ENCODE assay signal across 1 cellular context in the genomic region with DNA sequence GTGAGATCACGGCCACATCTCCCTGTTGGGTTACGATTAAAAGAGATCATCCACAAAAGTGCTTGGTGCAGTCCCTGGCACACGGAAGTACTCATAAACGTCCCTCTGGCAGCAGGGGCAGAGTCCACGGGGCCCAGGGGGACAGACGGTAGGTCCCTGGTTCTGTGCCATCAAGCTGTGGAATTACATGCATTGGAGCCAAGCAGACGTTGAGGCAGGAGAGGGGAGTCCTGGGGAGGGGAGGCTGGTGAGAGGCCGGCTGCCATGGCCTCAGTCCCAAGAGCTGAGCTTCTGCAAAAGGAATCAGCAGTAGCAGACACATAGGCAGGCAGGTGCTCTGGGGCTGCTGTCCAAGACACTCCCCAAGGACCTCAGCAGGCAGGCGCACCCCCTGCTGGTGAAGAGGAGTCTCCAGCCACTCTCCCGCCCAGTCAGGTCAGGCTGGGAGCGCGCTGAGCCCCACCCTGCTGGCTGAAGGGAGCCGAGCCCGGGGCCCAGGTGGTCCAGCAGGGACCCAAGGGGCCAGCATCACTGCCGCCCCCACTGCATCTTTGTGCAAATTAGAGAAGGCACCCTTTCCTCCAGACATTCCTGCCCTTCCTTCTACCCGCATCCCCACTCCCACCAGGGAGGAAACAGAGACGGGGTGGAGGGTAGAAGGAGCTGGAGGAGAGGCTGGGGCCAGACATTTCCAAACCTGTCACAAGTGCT.
A peak's percentile ranks its signal among the peaks of the same experiment; 100 is the strongest.
TF ChIP-seq lines count a peak whose summit lies in the region.

No MANE protein-coding gene starts in this region.

TF ChIP-seq in HepG2, 621 proteins besides CTCF, POLR2A, EP300 and RAD21 (continued from another document and continues in another):
- TF ChIP-seq, protein P1, sequence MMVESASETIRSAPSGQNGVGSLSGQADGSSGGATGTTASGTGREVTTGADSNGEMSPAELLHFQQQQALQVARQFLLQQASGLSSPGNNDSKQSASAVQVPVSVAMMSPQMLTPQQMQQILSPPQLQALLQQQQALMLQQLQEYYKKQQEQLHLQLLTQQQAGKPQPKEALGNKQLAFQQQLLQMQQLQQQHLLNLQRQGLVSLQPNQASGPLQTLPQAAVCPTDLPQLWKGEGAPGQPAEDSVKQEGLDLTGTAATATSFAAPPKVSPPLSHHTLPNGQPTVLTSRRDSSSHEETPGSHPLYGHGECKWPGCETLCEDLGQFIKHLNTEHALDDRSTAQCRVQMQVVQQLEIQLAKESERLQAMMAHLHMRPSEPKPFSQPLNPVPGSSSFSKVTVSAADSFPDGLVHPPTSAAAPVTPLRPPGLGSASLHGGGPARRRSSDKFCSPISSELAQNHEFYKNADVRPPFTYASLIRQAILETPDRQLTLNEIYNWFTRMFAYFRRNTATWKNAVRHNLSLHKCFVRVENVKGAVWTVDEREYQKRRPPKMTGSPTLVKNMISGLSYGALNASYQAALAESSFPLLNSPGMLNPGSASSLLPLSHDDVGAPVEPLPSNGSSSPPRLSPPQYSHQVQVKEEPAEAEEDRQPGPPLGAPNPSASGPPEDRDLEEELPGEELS (CRISPR knock-in tag; IDR thresholded peaks at IDR 0.05), result 0 out of 2 replicates have a peak, but pooled peaks have one; percentile 22
- peak; percentile 67; the same call in 1 of the 2 replicates for TF ChIP-seq HOXA3 (CRISPR knock-in tag; IDR thresholded peaks at IDR 0.05)
- TF ChIP-seq ELF3 (CRISPR knock-in tag; IDR thresholded peaks at IDR 0.05), result peak; percentile 96
- no peak for TF ChIP-seq PAX8 (CRISPR knock-in tag; IDR thresholded peaks at IDR 0.05; ENCODE audit: borderline replicate concordance)
- TF ChIP-seq, protein P2, sequence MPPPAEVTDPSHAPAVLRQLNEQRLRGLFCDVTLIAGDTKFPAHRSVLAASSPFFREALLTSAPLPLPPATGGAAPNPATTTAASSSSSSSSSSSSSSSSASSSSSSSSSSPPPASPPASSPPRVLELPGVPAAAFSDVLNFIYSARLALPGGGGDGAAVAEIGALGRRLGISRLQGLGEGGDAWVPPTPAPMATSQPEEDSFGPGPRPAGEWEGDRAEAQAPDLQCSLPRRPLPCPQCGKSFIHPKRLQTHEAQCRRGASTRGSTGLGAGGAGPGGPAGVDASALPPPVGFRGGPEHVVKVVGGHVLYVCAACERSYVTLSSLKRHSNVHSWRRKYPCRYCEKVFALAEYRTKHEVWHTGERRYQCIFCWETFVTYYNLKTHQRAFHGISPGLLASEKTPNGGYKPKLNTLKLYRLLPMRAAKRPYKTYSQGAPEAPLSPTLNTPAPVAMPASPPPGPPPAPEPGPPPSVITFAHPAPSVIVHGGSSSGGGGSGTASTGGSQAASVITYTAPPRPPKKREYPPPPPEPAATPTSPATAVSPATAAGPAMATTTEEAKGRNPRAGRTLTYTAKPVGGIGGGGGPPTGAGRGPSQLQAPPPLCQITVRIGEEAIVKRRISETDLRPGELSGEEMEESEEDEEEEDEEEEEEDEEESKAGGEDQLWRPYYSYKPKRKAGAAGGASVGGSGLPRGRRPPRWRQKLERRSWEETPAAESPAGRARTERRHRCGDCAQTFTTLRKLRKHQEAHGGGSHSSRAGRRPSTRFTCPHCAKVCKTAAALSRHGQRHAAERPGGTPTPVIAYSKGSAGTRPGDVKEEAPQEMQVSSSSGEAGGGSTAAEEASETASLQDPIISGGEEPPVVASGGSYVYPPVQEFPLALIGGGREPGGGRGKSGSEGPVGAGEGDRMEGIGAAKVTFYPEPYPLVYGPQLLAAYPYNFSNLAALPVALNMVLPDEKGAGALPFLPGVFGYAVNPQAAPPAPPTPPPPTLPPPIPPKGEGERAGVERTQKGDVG (CRISPR knock-in tag; IDR thresholded peaks at IDR 0.05; ENCODE audit: borderline replicate concordance), result peak; percentile 70
- no peak for TF ChIP-seq ZNF558 (CRISPR knock-in tag; IDR thresholded peaks at IDR 0.05; ENCODE audit: borderline replicate concordance)
- TF ChIP-seq, protein P3, sequence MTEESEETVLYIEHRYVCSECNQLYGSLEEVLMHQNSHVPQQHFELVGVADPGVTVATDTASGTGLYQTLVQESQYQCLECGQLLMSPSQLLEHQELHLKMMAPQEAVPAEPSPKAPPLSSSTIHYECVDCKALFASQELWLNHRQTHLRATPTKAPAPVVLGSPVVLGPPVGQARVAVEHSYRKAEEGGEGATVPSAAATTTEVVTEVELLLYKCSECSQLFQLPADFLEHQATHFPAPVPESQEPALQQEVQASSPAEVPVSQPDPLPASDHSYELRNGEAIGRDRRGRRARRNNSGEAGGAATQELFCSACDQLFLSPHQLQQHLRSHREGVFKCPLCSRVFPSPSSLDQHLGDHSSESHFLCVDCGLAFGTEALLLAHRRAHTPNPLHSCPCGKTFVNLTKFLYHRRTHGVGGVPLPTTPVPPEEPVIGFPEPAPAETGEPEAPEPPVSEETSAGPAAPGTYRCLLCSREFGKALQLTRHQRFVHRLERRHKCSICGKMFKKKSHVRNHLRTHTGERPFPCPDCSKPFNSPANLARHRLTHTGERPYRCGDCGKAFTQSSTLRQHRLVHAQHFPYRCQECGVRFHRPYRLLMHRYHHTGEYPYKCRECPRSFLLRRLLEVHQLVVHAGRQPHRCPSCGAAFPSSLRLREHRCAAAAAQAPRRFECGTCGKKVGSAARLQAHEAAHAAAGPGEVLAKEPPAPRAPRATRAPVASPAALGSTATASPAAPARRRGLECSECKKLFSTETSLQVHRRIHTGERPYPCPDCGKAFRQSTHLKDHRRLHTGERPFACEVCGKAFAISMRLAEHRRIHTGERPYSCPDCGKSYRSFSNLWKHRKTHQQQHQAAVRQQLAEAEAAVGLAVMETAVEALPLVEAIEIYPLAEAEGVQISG (CRISPR knock-in tag; IDR thresholded peaks at IDR 0.05), result peak; percentile 69
- TF ChIP-seq, protein P4, sequence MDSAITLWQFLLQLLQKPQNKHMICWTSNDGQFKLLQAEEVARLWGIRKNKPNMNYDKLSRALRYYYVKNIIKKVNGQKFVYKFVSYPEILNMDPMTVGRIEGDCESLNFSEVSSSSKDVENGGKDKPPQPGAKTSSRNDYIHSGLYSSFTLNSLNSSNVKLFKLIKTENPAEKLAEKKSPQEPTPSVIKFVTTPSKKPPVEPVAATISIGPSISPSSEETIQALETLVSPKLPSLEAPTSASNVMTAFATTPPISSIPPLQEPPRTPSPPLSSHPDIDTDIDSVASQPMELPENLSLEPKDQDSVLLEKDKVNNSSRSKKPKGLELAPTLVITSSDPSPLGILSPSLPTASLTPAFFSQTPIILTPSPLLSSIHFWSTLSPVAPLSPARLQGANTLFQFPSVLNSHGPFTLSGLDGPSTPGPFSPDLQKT (CRISPR knock-in tag; IDR thresholded peaks at IDR 0.05; ENCODE audit: borderline replicate concordance), result no peak
- TF ChIP-seq, protein P5, sequence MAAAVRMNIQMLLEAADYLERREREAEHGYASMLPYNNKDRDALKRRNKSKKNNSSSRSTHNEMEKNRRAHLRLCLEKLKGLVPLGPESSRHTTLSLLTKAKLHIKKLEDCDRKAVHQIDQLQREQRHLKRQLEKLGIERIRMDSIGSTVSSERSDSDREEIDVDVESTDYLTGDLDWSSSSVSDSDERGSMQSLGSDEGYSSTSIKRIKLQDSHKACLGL (CRISPR knock-in tag; IDR thresholded peaks at IDR 0.05), result no peak
- no peak for TF ChIP-seq GTF2F1 (IDR thresholded peaks at IDR 0.05; ENCODE audit: low read length)
- TF ChIP-seq, protein P6, sequence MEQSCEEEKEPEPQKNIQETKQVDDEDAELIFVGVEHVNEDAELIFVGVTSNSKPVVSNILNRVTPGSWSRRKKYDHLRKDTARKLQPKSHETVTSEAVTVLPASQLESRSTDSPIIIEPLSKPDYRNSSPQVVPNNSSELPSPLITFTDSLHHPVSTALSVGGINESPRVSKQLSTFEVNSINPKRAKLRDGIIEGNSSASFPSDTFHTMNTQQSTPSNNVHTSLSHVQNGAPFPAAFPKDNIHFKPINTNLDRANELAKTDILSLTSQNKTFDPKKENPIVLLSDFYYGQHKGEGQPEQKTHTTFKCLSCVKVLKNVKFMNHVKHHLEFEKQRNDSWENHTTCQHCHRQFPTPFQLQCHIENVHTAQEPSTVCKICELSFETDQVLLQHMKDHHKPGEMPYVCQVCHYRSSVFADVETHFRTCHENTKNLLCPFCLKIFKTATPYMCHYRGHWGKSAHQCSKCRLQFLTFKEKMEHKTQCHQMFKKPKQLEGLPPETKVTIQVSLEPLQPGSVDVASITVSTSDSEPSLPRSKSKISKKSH (CRISPR knock-in tag; IDR thresholded peaks at IDR 0.05; ENCODE audit: borderline replicate concordance), result no peak
- TF ChIP-seq, protein P7, sequence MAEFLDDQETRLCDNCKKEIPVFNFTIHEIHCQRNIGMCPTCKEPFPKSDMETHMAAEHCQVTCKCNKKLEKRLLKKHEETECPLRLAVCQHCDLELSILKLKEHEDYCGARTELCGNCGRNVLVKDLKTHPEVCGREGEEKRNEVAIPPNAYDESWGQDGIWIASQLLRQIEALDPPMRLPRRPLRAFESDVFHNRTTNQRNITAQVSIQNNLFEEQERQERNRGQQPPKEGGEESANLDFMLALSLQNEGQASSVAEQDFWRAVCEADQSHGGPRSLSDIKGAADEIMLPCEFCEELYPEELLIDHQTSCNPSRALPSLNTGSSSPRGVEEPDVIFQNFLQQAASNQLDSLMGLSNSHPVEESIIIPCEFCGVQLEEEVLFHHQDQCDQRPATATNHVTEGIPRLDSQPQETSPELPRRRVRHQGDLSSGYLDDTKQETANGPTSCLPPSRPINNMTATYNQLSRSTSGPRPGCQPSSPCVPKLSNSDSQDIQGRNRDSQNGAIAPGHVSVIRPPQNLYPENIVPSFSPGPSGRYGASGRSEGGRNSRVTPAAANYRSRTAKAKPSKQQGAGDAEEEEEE (CRISPR knock-in tag; IDR thresholded peaks at IDR 0.05; ENCODE audit: borderline replicate concordance), result no peak
- TF ChIP-seq BORCS8-MEF2B (CRISPR knock-in tag; IDR thresholded peaks at IDR 0.05), result peak; percentile 58; the same call in 1 of the 2 replicates
- TF ChIP-seq SETDB1 (CRISPR knock-in tag; IDR thresholded peaks at IDR 0.05; ENCODE audit: borderline replicate concordance), result no peak
- no peak for TF ChIP-seq HHEX (CRISPR knock-in tag; IDR thresholded peaks at IDR 0.05)
- TF ChIP-seq PHF8 (CRISPR knock-in tag; IDR thresholded peaks at IDR 0.05), result no peak
- peak; percentile 93 for TF ChIP-seq TARDBP (CRISPR knock-in tag; IDR thresholded peaks at IDR 0.05)
- TF ChIP-seq ZNF460 (CRISPR knock-in tag; IDR thresholded peaks at IDR 0.05; ENCODE audit: borderline replicate concordance), result no peak
- TF ChIP-seq, protein P8, sequence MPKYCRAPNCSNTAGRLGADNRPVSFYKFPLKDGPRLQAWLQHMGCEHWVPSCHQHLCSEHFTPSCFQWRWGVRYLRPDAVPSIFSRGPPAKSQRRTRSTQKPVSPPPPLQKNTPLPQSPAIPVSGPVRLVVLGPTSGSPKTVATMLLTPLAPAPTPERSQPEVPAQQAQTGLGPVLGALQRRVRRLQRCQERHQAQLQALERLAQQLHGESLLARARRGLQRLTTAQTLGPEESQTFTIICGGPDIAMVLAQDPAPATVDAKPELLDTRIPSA (CRISPR knock-in tag; IDR thresholded peaks at IDR 0.05; ENCODE audit: borderline replicate concordance), result no peak
- TF ChIP-seq, protein P9, sequence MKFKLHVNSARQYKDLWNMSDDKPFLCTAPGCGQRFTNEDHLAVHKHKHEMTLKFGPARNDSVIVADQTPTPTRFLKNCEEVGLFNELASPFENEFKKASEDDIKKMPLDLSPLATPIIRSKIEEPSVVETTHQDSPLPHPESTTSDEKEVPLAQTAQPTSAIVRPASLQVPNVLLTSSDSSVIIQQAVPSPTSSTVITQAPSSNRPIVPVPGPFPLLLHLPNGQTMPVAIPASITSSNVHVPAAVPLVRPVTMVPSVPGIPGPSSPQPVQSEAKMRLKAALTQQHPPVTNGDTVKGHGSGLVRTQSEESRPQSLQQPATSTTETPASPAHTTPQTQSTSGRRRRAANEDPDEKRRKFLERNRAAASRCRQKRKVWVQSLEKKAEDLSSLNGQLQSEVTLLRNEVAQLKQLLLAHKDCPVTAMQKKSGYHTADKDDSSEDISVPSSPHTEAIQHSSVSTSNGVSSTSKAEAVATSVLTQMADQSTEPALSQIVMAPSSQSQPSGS (CRISPR knock-in tag; IDR thresholded peaks at IDR 0.05), result no peak
- no peak for TF ChIP-seq MTF2 (CRISPR knock-in tag; IDR thresholded peaks at IDR 0.05; ENCODE audit: borderline replicate concordance)
- TF ChIP-seq ZNF777 (CRISPR knock-in tag; IDR thresholded peaks at IDR 0.05), result peak; percentile 74
- no peak for TF ChIP-seq ZNF225 (CRISPR knock-in tag; IDR thresholded peaks at IDR 0.05)
- peak; percentile 41; the same call in 1 of the 2 replicates for TF ChIP-seq HIVEP1 (CRISPR knock-in tag; IDR thresholded peaks at IDR 0.05)
- peak; percentile 41; the same call in 1 of the 2 replicates for TF ChIP-seq HOXD1 (CRISPR knock-in tag; IDR thresholded peaks at IDR 0.05)
- TF ChIP-seq, protein P10, sequence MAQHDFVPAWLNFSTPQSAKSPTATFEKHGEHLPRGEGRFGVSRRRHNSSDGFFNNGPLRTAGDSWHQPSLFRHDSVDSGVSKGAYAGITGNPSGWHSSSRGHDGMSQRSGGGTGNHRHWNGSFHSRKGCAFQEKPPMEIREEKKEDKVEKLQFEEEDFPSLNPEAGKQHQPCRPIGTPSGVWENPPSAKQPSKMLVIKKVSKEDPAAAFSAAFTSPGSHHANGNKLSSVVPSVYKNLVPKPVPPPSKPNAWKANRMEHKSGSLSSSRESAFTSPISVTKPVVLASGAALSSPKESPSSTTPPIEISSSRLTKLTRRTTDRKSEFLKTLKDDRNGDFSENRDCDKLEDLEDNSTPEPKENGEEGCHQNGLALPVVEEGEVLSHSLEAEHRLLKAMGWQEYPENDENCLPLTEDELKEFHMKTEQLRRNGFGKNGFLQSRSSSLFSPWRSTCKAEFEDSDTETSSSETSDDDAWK (CRISPR knock-in tag; IDR thresholded peaks at IDR 0.05), result no peak
- TF ChIP-seq IRX3 (CRISPR knock-in tag; IDR thresholded peaks at IDR 0.05; ENCODE audit: borderline replicate concordance, low read depth), result no peak
- no peak for TF ChIP-seq SIX1 (CRISPR knock-in tag; IDR thresholded peaks at IDR 0.05; ENCODE audit: borderline replicate concordance)
- TF ChIP-seq KDM4B (CRISPR knock-in tag; IDR thresholded peaks at IDR 0.05), result no peak
- no peak for TF ChIP-seq SMARCC2 (IDR thresholded peaks at IDR 0.05)
- no peak for TF ChIP-seq ZNF180 (CRISPR knock-in tag; IDR thresholded peaks at IDR 0.05; ENCODE audit: borderline replicate concordance, low read depth)
- 0 out of 2 replicates have a peak, but pooled peaks have one; percentile 7 for TF ChIP-seq BHLHE40 (IDR thresholded peaks at IDR 0.05; ENCODE audit: low read length)
- TF ChIP-seq CCAR2 (optimal IDR thresholded peaks at IDR 0.05; ENCODE audit: low read depth, low read length), result no peak
- TF ChIP-seq ZNF260 (CRISPR knock-in tag; IDR thresholded peaks at IDR 0.05; ENCODE audit: borderline replicate concordance, low read depth), result no peak
- TF ChIP-seq ZNF124 (CRISPR knock-in tag; IDR thresholded peaks at IDR 0.05), result no peak
- TF ChIP-seq, protein P11, sequence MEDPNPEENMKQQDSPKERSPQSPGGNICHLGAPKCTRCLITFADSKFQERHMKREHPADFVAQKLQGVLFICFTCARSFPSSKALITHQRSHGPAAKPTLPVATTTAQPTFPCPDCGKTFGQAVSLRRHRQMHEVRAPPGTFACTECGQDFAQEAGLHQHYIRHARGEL (CRISPR knock-in tag; IDR thresholded peaks at IDR 0.05), result no peak
- TF ChIP-seq CENPT (CRISPR knock-in tag; IDR thresholded peaks at IDR 0.05; ENCODE audit: low read depth), result no peak
- TF ChIP-seq HDAC2 (CRISPR knock-in tag; IDR thresholded peaks at IDR 0.05), result no peak; the same call in 1 of the 2 replicates
